ENCODE assay signal across 24 cellular contexts in the genomic region with DNA sequence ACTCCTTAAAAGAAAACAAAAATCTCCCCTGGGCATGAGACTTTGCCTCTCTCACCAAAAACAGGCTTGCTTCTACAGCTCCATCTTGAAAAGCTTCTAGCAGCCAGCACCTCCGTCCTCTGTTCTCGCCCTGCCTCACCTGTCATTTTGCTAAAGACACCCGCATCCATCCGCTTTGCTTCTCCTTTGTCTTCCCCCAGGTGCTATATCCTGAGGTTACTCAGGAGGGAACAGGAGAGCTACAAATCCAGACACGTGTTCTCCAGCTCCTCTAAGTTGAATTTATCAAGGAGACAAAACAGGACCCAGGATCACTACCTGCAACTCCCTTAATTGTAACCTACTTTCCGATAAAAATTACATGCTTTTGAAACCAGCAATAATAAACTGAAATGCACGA.
"Had no signal": no experiment of that assay in that cellular context is flagged by ENCODE, and none has a peak within 500 bp of the region (broad histone marks: within the 10 kb centered on the region; RNA-seq: fewer than 3 reads in every experiment).

No MANE protein-coding gene starts in this region.

- H3K27me3 ChIP-seq: stomach, tibial artery, upper lobe of right lung had no signal

- ATAC-seq: left lobe of liver; natural killer cell; right cardiac atrium; stimulated activated naive B cell treated with anti-CD40 and anti-IgM and Interleukin-4, amounts not matched to agents 10 μg/mL and 1 μg/mL and 100 μg/mL, for 72 hours; upper lobe of right lung had no signal

- DNase-seq: activated CD4-positive, alpha-beta memory T cell treated with anti-CD3 and anti-CD28 coated beads, Interleukin-2, amount 10 ng/mL, durations not matched to agents 7 days and 5 days; activated CD4-positive, alpha-beta T cell treated with anti-CD3 and anti-CD28 coated beads for 1 hour; activated CD4-positive, alpha-beta T cell treated with anti-CD3 and anti-CD28 coated beads, Interleukin-2, amount 10 ng/mL, durations not matched to agents 7 days and 5 days; activated CD8-positive, alpha-beta memory T cell treated with anti-CD3 and anti-CD28 coated beads, Interleukin-2, amount 50 U/mL, for 48 hours; activated gamma-delta T cell treated with Interleukin-2 at 50 U/mL for 16 hours; activated naive CD4-positive, alpha-beta T cell treated with anti-CD3 and anti-CD28 coated beads, Interleukin-2, amount 50 U/mL, for 16 hours; activated T-cell treated with anti-CD3 and anti-CD28 coated beads, Interleukin-2, amount 50 U/mL, for 24 hours; amniotic stem cell; foreskin fibroblast; hippocampal formation; kidney glomerular epithelial cell; mesendoderm; natural killer cell; posterior cingulate gyrus; right cardiac atrium; stimulated activated CD4-positive, alpha-beta T cell treated with anti-CD3 and anti-CD28 coated beads, Interleukin-15, amount 100 ng/mL, for 24 hours; stimulated activated CD4-positive, alpha-beta T cell treated with anti-CD3 and anti-CD28 coated beads, Interleukin-2, amount 100 ng/mL, for 24 hours; stimulated activated naive B cell treated with anti-CD40 and anti-IgM and Interleukin-4, amounts not matched to agents 10 μg/mL and 1 μg/mL and 100 μg/mL, for 72 hours; stomach; T1000; tibial artery; upper lobe of right lung had no signal

- H3K4me1 ChIP-seq: stomach, tibial artery, upper lobe of right lung had no signal

- H3K36me3 ChIP-seq: stomach, tibial artery, upper lobe of right lung had no signal

- H3K36me3 Mint-ChIP-seq: natural killer cell; stimulated activated naive B cell treated with anti-CD40 and anti-IgM and Interleukin-4, amounts not matched to agents 10 μg/mL and 1 μg/mL and 100 μg/mL, for 72 hours had no signal

- H3K9me3 Mint-ChIP-seq: activated CD4-positive, alpha-beta memory T cell treated with anti-CD3 and anti-CD28 coated beads, Interleukin-2, amount 10 ng/mL, durations not matched to agents 7 days and 5 days; activated CD4-positive, alpha-beta T cell treated with anti-CD3 and anti-CD28 coated beads, Interleukin-2, amount 10 ng/mL, durations not matched to agents 7 days and 5 days; activated T-cell treated with anti-CD3 and anti-CD28 coated beads, Interleukin-2, amount 50 U/mL, for 24 hours had no signal

- H3K4me1 Mint-ChIP-seq: activated CD4-positive, alpha-beta memory T cell treated with anti-CD3 and anti-CD28 coated beads, Interleukin-2, amount 10 ng/mL, durations not matched to agents 7 days and 5 days; activated CD4-positive, alpha-beta T cell treated with anti-CD3 and anti-CD28 coated beads, Interleukin-2, amount 10 ng/mL, durations not matched to agents 7 days and 5 days; natural killer cell; stimulated activated naive B cell treated with anti-CD40 and anti-IgM and Interleukin-4, amounts not matched to agents 10 μg/mL and 1 μg/mL and 100 μg/mL, for 72 hours had no signal

- H3K27me3 Mint-ChIP-seq: activated CD4-positive, alpha-beta memory T cell treated with anti-CD3 and anti-CD28 coated beads, Interleukin-2, amount 10 ng/mL, durations not matched to agents 7 days and 5 days; activated CD4-positive, alpha-beta T cell treated with anti-CD3 and anti-CD28 coated beads, Interleukin-2, amount 10 ng/mL, durations not matched to agents 7 days and 5 days; activated T-cell treated with anti-CD3 and anti-CD28 coated beads, Interleukin-2, amount 50 U/mL, for 24 hours; stimulated activated naive B cell treated with anti-CD40 and anti-IgM and Interleukin-4, amounts not matched to agents 10 μg/mL and 1 μg/mL and 100 μg/mL, for 72 hours had no signal

- H3K27ac ChIP-seq: stomach, tibial artery, upper lobe of right lung had no signal

- H3K9me3 ChIP-seq: stomach, tibial artery, upper lobe of right lung had no signal

- H3K4me3 ChIP-seq: lung, stomach, tibial artery, upper lobe of right lung had no signal

- H3K27ac Mint-ChIP-seq: activated CD4-positive, alpha-beta memory T cell treated with anti-CD3 and anti-CD28 coated beads, Interleukin-2, amount 10 ng/mL, durations not matched to agents 7 days and 5 days; activated CD4-positive, alpha-beta T cell treated with anti-CD3 and anti-CD28 coated beads, Interleukin-2, amount 10 ng/mL, durations not matched to agents 7 days and 5 days; activated T-cell treated with anti-CD3 and anti-CD28 coated beads, Interleukin-2, amount 50 U/mL, for 24 hours; natural killer cell; stimulated activated naive B cell treated with anti-CD40 and anti-IgM and Interleukin-4, amounts not matched to agents 10 μg/mL and 1 μg/mL and 100 μg/mL, for 72 hours had no signal

- H3K4me3 Mint-ChIP-seq: activated CD4-positive, alpha-beta memory T cell treated with anti-CD3 and anti-CD28 coated beads, Interleukin-2, amount 10 ng/mL, durations not matched to agents 7 days and 5 days; activated CD4-positive, alpha-beta T cell treated with anti-CD3 and anti-CD28 coated beads, Interleukin-2, amount 10 ng/mL, durations not matched to agents 7 days and 5 days; activated T-cell treated with anti-CD3 and anti-CD28 coated beads, Interleukin-2, amount 50 U/mL, for 24 hours; natural killer cell; stimulated activated naive B cell treated with anti-CD40 and anti-IgM and Interleukin-4, amounts not matched to agents 10 μg/mL and 1 μg/mL and 100 μg/mL, for 72 hours had no signal
